Comparison of ENCODE assay signal across 8 cellular contexts in the genomic region with DNA sequence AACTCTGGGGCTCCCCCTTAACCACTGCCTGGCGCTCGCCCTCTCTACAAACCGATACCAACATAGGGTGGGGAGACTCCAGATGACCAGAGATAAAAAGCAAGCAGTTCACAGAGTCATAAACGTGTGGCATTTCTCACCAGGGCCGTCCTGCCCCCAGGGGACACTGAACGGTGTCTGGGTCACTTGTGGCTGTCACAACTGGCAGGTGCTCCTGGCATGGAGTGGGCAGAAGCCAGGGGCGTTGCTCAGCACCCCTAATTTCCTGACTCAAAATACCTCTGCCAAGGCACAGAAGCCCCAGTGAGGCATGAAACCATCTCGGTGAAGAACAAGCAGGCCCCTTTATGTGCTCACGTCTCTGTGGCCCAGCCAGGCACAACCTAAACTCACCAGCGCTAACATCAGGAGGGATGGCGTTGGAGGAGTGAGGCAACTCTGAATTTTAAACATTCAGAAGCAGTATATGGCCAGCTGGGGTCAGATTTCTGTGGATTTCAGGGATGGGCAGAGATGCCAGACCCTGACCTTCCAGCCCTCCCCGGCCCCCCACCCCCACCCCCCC. TPM values are rescaled to one million over a fixed set of nuclear protein-coding genes. Genes with fewer than 3 reads are reported as not detected.
DNase-seq lines count a peak whose midpoint lies in the region; ATAC-seq and TF ChIP-seq lines count a peak whose summit lies in the region.

No MANE protein-coding gene starts in this region.

- peak overlapping the region; percentile 47 for H3K4me2 ChIP-seq in parathyroid adenoma (ENCODE audit: low read length)

- no peak overlapping the region for H2AFZ ChIP-seq in parathyroid adenoma

- H3K27me3 ChIP-seq in CD8-positive, alpha-beta memory T cell (ENCODE audit: insufficient read depth, low read length, poor library complexity, severe bottlenecking): no peaks in the 10 kb centered on the region
- H3K27me3 ChIP-seq in parathyroid adenoma (ENCODE audit: control insufficient read depth, insufficient read depth, low read length): no peaks in the 10 kb centered on the region

- ATAC-seq in GM18868 (IDR thresholded peaks at IDR 0.05; ENCODE audit: unreplicated experiment): no peak
- ATAC-seq in HG03354 (IDR thresholded peaks at IDR 0.05; ENCODE audit: poor library complexity, severe bottlenecking, unreplicated experiment): no peak

- H3K36me3 Mint-ChIP-seq in CD8-positive, alpha-beta memory T cell: peaks cover 0 to 7% (median 0%) of the 10 kb centered on the region in 3 donors

- no peak overlapping the region for H3K9ac ChIP-seq in parathyroid adenoma

- H3K4me1 Mint-ChIP-seq in CD8-positive, alpha-beta memory T cell: peaks cover 12 to 44% (median 20%) of the 10 kb centered on the region in 3 donors

- H3K4me3 ChIP-seq in CD8-positive, alpha-beta memory T cell (ENCODE audit: low read length): no peak overlapping the region
- no peak overlapping the region for H3K4me3 ChIP-seq in parathyroid adenoma (ENCODE audit: low read depth, low read length)

- no peak for DNase-seq in CD8-positive, alpha-beta memory T cell
- DNase-seq in MV-4-11 (lab: John Stamatoyannopoulos, UW): peak; percentile 28
- DNase-seq in dermis blood vessel endothelial cell: peak; percentile 38
- no peak for DNase-seq in NCI-H1092 treated with DMSO at 0.1 percent for 48 hours (lab: John Stamatoyannopoulos, UW)
- no peak for DNase-seq in HuH-7.5 (ENCODE audit: low spot score)

- H3K4me3 Mint-ChIP-seq in CD8-positive, alpha-beta memory T cell: peak overlapping the region; percentile 68 to 91 (median 76)

- no peaks in the 10 kb centered on the region for H3K9me3 ChIP-seq in CD8-positive, alpha-beta memory T cell (ENCODE audit: low read length)
- no peaks in the 10 kb centered on the region for H3K9me3 ChIP-seq in parathyroid adenoma (ENCODE audit: control insufficient read depth, low read length)

- CTCF ChIA-PET in CD8-positive, alpha-beta memory T cell (lab: Charles Lee): interaction anchor here (1.3 to 1.9 kb wide), 3 partner anchors 10 to 62 kb away, joined by 3 to 9 read pairs (median 6); no protein-coding TSS in a partner anchor

- H3K9me3 Mint-ChIP-seq in CD8-positive, alpha-beta memory T cell: no peaks in the 10 kb centered on the region

- peak overlapping the region in 3 of 8 donors; percentile 47 to 77 (median 70) for H3K27ac Mint-ChIP-seq in CD8-positive, alpha-beta memory T cell

- TF ChIP-seq CTCF in parathyroid adenoma (IDR thresholded peaks at IDR 0.05): no peak

- peaks cover 36% of the 10 kb centered on the region for H3K79me2 ChIP-seq in parathyroid adenoma

- peak overlapping the region; percentile 24 for H3K27ac ChIP-seq in CD8-positive, alpha-beta memory T cell (ENCODE audit: low read depth, low read length)
- H3K27ac ChIP-seq in parathyroid adenoma: no peak overlapping the region

- H3K27me3 Mint-ChIP-seq in CD8-positive, alpha-beta memory T cell: no peaks in the 10 kb centered on the region

- H3K4me1 ChIP-seq in CD8-positive, alpha-beta memory T cell (ENCODE audit: insufficient read depth, low read length): peaks cover 9% of the 10 kb centered on the region
- H3K4me1 ChIP-seq in parathyroid adenoma: peaks cover 5% of the 10 kb centered on the region

- H3K36me3 ChIP-seq in CD8-positive, alpha-beta memory T cell (ENCODE audit: insufficient read depth, low read length): no peaks in the 10 kb centered on the region
- no peaks in the 10 kb centered on the region for H3K36me3 ChIP-seq in parathyroid adenoma (ENCODE audit: control insufficient read depth, insufficient read depth, low read length)

- POLR2A ChIA-PET in CD8-positive, alpha-beta memory T cell (lab: Charles Lee): interaction anchor here (0.7 kb wide), 1 partner anchor 11 kb away, joined by 4 read pairs; no protein-coding TSS in a partner anchor

RNA-seq across cellular contexts. Expression of gene PIP5K1C, which starts 1.8 kb away (rescaled TPM):
- total RNA-seq in CD8-positive, alpha-beta memory T cell: 10 to 100 TPM; 26.9 to 27.6 TPM
- polyA plus RNA-seq in CD8-positive, alpha-beta memory T cell: 16.0 TPM
- total RNA-seq in dermis blood vessel endothelial cell: 57.7 and 75.6 TPM in 2 replicates

RNA-seq across cellular contexts. Expression of gene TJP3, which starts 9.7 kb away (rescaled TPM):
- 1 to 10 TPM; 1.5 to 1.7 TPM for total RNA-seq in CD8-positive, alpha-beta memory T cell
- 16.2 TPM for polyA plus RNA-seq in CD8-positive, alpha-beta memory T cell
- 0.09 and 0.51 TPM in 2 replicates for total RNA-seq in dermis blood vessel endothelial cell

Comparison
In these comparisons a context has a peak if more than half of its experiments do, and no peak if none do; other contexts are left out.
1. DNase-seq: peak in MV-4-11 (single experiment) and dermis blood vessel endothelial cell (single experiment); none in CD8-positive, alpha-beta memory T cell (0 of 5), NCI-H1092 treated with DMSO at 0.1 percent for 48 hours (single experiment) and HuH-7.5 (single experiment).